ENCODE assay signal across 8 cellular contexts in the genomic region with DNA sequence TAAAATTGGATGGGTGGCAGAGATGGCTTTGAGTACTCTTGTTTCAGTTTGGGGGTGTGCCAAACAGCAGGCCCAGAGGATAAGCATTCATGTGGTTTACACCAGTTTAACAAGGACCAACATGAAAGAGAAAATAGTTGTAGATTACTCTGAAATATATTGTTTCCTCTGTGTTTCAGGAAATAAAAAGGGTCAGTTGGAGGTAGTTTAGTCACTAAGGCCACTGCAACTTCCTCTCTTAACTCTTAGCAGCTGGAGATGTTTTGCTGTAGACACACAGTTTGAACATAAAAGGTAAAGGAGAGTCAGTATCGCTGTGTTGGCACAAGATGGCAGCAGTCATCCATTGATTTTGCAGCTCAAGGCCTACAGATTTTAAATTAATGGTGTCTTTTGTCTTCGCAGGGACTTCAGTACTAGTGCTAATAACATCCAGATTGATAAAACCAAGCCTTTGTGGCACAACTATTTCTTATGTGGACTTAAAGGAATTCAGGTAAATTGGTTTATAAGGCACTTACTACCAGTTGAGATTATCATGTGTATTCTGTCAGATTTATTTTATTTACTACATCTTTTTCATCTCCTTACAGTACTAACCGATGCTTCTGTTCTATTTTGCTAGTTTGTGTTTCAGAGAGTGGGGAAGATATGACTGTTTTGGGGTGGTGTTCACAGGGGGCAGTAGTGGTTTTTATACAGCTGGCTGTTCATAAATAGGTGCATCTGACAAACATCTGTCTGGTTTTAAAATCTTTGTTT.
DNase-seq lines count a peak whose midpoint lies in the region; ATAC-seq and TF ChIP-seq lines count a peak whose summit lies in the region.

No MANE protein-coding gene starts in this region.

- H3K36me3 Mint-ChIP-seq in endodermal cell (ENCODE audit: low read depth), result peaks cover 18% of the 10 kb centered on the region

- H3K9ac ChIP-seq in BLaER1 (no peak overlapping the region; the same call in 1 of the 2 replicates), endodermal cell (ENCODE audit: extremely low read depth, low read length, poor library complexity, severe bottlenecking) (no peak overlapping the region)

- H3K27ac Mint-ChIP-seq in endodermal cell, result peak overlapping the region; percentile 16

- H3K4me2 ChIP-seq in BLaER1, result 0 out of 2 replicates have a peak overlapping the region, but pooled peaks have one; percentile 16

- DNase-seq in NCI-H226, result peak; percentile 29
- DNase-seq in activated CD4-positive, alpha-beta T cell treated with anti-CD3 and anti-CD28 coated beads for 1 hour, result peak; percentile 30
- DNase-seq in endodermal cell, result peak; percentile 83
- DNase-seq in middle frontal gyrus (ENCODE audit: extremely low spot score, low spot score), result peak; percentile 75
- peak; percentile 81 for DNase-seq in stromal cell of bone marrow (ENCODE audit: low read depth)

- peak; percentile 90 for TF ChIP-seq CTCF in endodermal cell (conservative IDR thresholded peaks at IDR 0.05)

- peaks cover 18% of the 10 kb centered on the region for H3K9me3 Mint-ChIP-seq in endodermal cell

- H3K4me3 Mint-ChIP-seq in endodermal cell, result no peak overlapping the region

- peaks cover 7% of the 10 kb centered on the region for H3K4me1 Mint-ChIP-seq in endodermal cell

- H3K27ac ChIP-seq in BLaER1 (no peak overlapping the region), endodermal cell (ENCODE audit: low read depth, low read length) (no peak overlapping the region)

- H3K27me3 ChIP-seq in BLaER1, result no peaks in the 10 kb centered on the region
- H3K27me3 ChIP-seq in endodermal cell (ENCODE audit: control insufficient read depth, insufficient read depth, low read length, poor library complexity, severe bottlenecking), result no peaks in the 10 kb centered on the region

- H3K36me3 ChIP-seq in BLaER1, result peaks cover 37% of the 10 kb centered on the region
- H3K36me3 ChIP-seq in endodermal cell (ENCODE audit: control insufficient read depth, insufficient read depth, low read length), result peaks cover 5% of the 10 kb centered on the region

- no peaks in the 10 kb centered on the region for H4K20me1 ChIP-seq in BLaER1

- H3K4me3 ChIP-seq in BLaER1, result no peak overlapping the region
- H3K4me3 ChIP-seq in endodermal cell (ENCODE audit: low read length), result no peak overlapping the region

- peak; percentile 84 for ATAC-seq in GM18520 (IDR thresholded peaks at IDR 0.05; ENCODE audit: unreplicated experiment)
- peak; percentile 78 for ATAC-seq in HG03060 (IDR thresholded peaks at IDR 0.05; ENCODE audit: low read depth, unreplicated experiment)

- H3K9me3 ChIP-seq in BLaER1, result peaks cover 22% of the 10 kb centered on the region
- H3K9me3 ChIP-seq in endodermal cell (ENCODE audit: control insufficient read depth, low read length), result no peaks in the 10 kb centered on the region

- H3K4me1 ChIP-seq in BLaER1 (0 out of 2 replicates have a peak, but pooled peaks cover 5% of the 10 kb centered on the region), endodermal cell (ENCODE audit: control insufficient read depth, insufficient read depth, low read length) (peaks cover 2% of the 10 kb centered on the region)

- 10 to 42% methylated on average over 2 to 3 of the region's 3 CpGs for WGBS in endodermal cell (ENCODE audit: insufficient coverage in 1 of 2, insufficient read length in 1 of 2), 2 experiments

- H3K27me3 Mint-ChIP-seq in endodermal cell (ENCODE audit: insufficient read depth), result no peaks in the 10 kb centered on the region

Comparison
In these comparisons a context has a peak if more than half of its experiments do, and no peak if none do; other contexts are left out.
1. DNase-seq: peak in every context shown above with its lines; median percentile 83 in endodermal cell; 81 in stromal cell of bone marrow; 75 in middle frontal gyrus; 30 in activated CD4-positive, alpha-beta T cell treated with anti-CD3 and anti-CD28 coated beads for 1 hour; 29 in NCI-H226.